ENCODE assay signal across 20 cellular contexts in the genomic region with DNA sequence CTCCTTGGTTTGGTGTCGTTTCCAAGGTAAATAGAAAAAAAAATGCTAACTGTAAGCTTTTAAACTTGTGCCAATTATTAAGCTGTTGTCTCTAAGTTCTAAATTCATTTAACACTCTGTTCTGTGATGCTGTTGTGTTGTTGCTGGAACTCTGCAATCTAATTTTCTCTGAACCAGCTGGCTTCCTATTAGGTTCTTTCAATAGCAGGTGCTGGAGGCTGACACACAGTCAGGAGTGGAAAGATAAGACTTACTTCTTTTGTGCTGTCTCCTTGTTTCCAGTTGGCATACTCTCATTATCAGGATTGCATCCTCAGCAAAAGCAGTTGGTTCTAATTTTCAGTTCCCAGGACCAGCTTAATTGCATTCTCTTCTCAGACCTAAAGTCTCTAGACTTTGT.
DNase-seq lines count a peak whose midpoint lies in the region; TF ChIP-seq lines count a peak whose summit lies in the region.
"Had no signal": no experiment of that assay in that cellular context is flagged by ENCODE, and none has a peak within 500 bp of the region (broad histone marks: within the 10 kb centered on the region; RNA-seq: fewer than 3 reads in every experiment).

No MANE protein-coding gene starts in this region.

- TF ChIP-seq CTCF in glutamatergic neuron (IDR thresholded peaks at IDR 0.05; ENCODE audit: partially characterized antibody, unreplicated experiment) = no peak
- TF ChIP-seq CTCF in GM13976 (IDR thresholded peaks at IDR 0.05; ENCODE audit: borderline replicate concordance, control extremely low read depth, extremely low read depth, insufficient read depth, missing control alignments) = no peak
- TF ChIP-seq CTCF in lower leg skin (IDR thresholded peaks at IDR 0.05) = no peak

- peaks cover 9% of the 10 kb centered on the region for H3K4me1 Mint-ChIP-seq in glutamatergic neuron (ENCODE audit: low read depth, unreplicated experiment)
- H3K4me1 Mint-ChIP-seq: T-cell had no signal

- no peak overlapping the region for H3K4me3 Mint-ChIP-seq in glutamatergic neuron (ENCODE audit: unreplicated experiment)
- H3K4me3 Mint-ChIP-seq: T-cell had no signal

- no peak overlapping the region for H3K4me3 ChIP-seq in lower leg skin (ENCODE audit: low read depth, poor library complexity, severe bottlenecking)
- H3K4me3 ChIP-seq: GM23248, K562 had no signal

- H3K36me3 Mint-ChIP-seq in glutamatergic neuron (ENCODE audit: unreplicated experiment) = peaks cover 7% of the 10 kb centered on the region
- H3K36me3 Mint-ChIP-seq: T-cell had no signal

- no peak for TF ChIP-seq POLR2A in lower leg skin (IDR thresholded peaks at IDR 0.05)

- H3K9me3 Mint-ChIP-seq in glutamatergic neuron (ENCODE audit: unreplicated experiment) = peaks cover 3% of the 10 kb centered on the region

- peak; percentile 29 for DNase-seq in NCI-H2171 treated with DMSO at 0.1 percent for 48 hours (lab: John Stamatoyannopoulos, UW)
- DNase-seq in NCI-H2171 (lab: John Stamatoyannopoulos, UW) = no peak
- peak; percentile 34 to 75 for DNase-seq in NCI-H446 (lab: John Stamatoyannopoulos, UW)
- no peak for DNase-seq in glutamatergic neuron
- DNase-seq in GM13976 (ENCODE audit: low spot score) = no peak
- DNase-seq in lower leg skin (ENCODE audit: low spot score in 2 of 2) = no peak
- no peak for DNase-seq in 8988T
- DNase-seq: AML-193, DMS79, GM23248, HCEC 1CT, MM.1S, NCI-H1048, NCI-H1417 treated with DMSO at 0.1 percent for 48 hours, NCI-H2029 treated with DMSO at 0.1 percent for 48 hours, NCI-H510A, NCI-H748 treated with DMSO at 0.1 percent for 48 hours, SIG-M5, T-cell had no signal

- H3K27me3 Mint-ChIP-seq in glutamatergic neuron (ENCODE audit: unreplicated experiment) = peaks cover 2% of the 10 kb centered on the region
- H3K27me3 Mint-ChIP-seq: T-cell had no signal

- in situ Hi-C loops in GM13976 (cut with MboI; ENCODE audit: low sequenced_read_pairs, unreplicated experiment) = no loop called here

- WGBS in lower leg skin, 2 donors = 9 to 13% methylated on average over 1 of the region's 1 CpG

- peak overlapping the region; percentile 84 for H3K27ac Mint-ChIP-seq in glutamatergic neuron (ENCODE audit: unreplicated experiment)
- H3K27ac Mint-ChIP-seq: T-cell had no signal

- intact Hi-C loops in lower leg skin (cut with DNase I; ENCODE audit: low total_unique reads) = no loop called here

Comparison
In these comparisons a context has a peak if more than half of its experiments do, and no peak if none do; other contexts are left out.
1. DNase-seq: peak in NCI-H2171 treated with DMSO at 0.1 percent for 48 hours (single experiment) and NCI-H446 (2 of 2); none in NCI-H2171 (single experiment), glutamatergic neuron (single experiment), GM13976 (single experiment), lower leg skin (0 of 2) and 8988T (single experiment).